ENCODE assay signal across 8 cellular contexts in genomic region chr15:82108489-82109078, GRCh38.
DNase-seq lines count a peak whose midpoint lies in the region; ATAC-seq and TF ChIP-seq lines count a peak whose summit lies in the region.

No MANE protein-coding gene starts in this region.

- intact Hi-C loops in left ventricle myocardium inferior (cut with micrococcal nuclease), result no loop called here

- DNase-seq in COLO668 (lab: John Stamatoyannopoulos, UW; ENCODE audit: unreplicated experiment), result peak; percentile 63
- peak; percentile 83 for DNase-seq in HuH-7 (ENCODE audit: low spot score)
- peak; percentile 39 for DNase-seq in SW480 (ENCODE audit: low spot score)
- peak; percentile 70 for DNase-seq in activated naive CD4-positive, alpha-beta T cell treated with anti-CD3 and anti-CD28 coated beads, Interleukin-2, amount 50 U/mL, for 16 hours
- peak; percentile 57 for DNase-seq in left ventricle myocardium inferior
- DNase-seq in stimulated activated CD4-positive, alpha-beta T cell treated with anti-CD3 and anti-CD28 coated beads, Interleukin-1b, Interleukin-23, amount 100 ng/mL, for 1 hour (ENCODE audit: low read depth in 2 of 2), result peak; percentile 23 to 57
- no peak for DNase-seq in occipital lobe (lab: John Stamatoyannopoulos, UW)

- H3K4me1 ChIP-seq in left ventricle myocardium inferior, result no peaks in the 10 kb centered on the region

- H3K27me3 ChIP-seq in left ventricle myocardium inferior (ENCODE audit: low read depth), result no peaks in the 10 kb centered on the region

- no peak overlapping the region for H3K4me3 ChIP-seq in left ventricle myocardium inferior

- H3K9me3 ChIP-seq in left ventricle myocardium inferior (replicated peaks), result no peaks in the 10 kb centered on the region

- no peak overlapping the region for H3K27ac ChIP-seq in left ventricle myocardium inferior (replicated peaks)

- no peaks in the 10 kb centered on the region for H3K36me3 ChIP-seq in left ventricle myocardium inferior

- TF ChIP-seq CTCF in left ventricle myocardium inferior (IDR thresholded peaks at IDR 0.05; ENCODE audit: borderline replicate concordance), result peak; percentile 85

- ATAC-seq in GM21390 (IDR thresholded peaks at IDR 0.05; ENCODE audit: unreplicated experiment), result peak; percentile 92
